Comparison of ENCODE assay signal across 15 cellular contexts in the genomic region with DNA sequence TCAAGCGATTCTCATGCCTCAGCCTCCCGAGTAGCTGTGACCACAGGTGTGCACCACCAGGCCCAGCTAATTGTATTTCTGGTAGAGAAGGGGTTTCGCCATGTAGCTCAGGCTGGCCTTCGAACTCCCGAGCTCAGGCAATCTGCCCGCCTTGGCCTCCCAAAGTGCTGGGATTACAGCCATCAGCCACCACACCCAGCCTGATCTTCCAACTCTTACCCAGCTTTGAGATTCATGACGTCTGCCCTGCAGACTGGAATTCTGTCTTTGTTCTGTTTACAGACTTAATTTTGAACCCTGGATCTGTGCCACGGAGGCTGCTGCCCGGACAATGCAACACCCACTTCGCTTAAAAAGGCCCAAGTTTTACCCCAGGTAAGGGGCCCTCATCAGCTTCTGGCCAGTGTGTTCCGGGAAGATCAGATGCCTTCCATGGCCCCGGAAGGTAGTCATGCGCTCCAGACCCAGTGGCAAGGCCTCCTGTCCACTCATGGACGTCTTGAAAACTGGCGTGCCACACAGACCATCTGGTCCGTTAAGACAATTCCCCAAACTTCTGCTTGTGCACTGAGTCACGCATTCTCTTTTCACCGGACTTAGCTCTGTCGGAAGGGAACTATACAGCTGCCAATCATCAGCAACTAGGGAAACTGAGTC. TPM values are rescaled to one million over a fixed set of nuclear protein-coding genes. Genes with fewer than 3 reads are reported as not detected.
DNase-seq lines count a peak whose midpoint lies in the region; ATAC-seq and TF ChIP-seq lines count a peak whose summit lies in the region.
"Had no signal": no experiment of that assay in that cellular context is flagged by ENCODE, and none has a peak within 500 bp of the region (broad histone marks: within the 10 kb centered on the region; RNA-seq: fewer than 3 reads in every experiment).

No MANE protein-coding gene starts in this region.

- ATAC-seq in HG03159 (IDR thresholded peaks at IDR 0.05; ENCODE audit: unreplicated experiment), result no peak
- ATAC-seq: HCT116, pancreas had no signal

- no peak overlapping the region for H3K9ac ChIP-seq in muscle layer of colon (ENCODE audit: low read length)

- no peak overlapping the region for H3K4me3 ChIP-seq in Peyer's patch
- H3K4me3 ChIP-seq in muscle layer of colon (ENCODE audit: low read depth in 1 of 2, low read length in 2 of 2), result no peak overlapping the region
- no peak overlapping the region for H3K4me3 ChIP-seq in suprapubic skin
- H3K4me3 ChIP-seq: adrenal gland, pancreas had no signal

- TF ChIP-seq CTCF in Peyer's patch (IDR thresholded peaks at IDR 0.05) (no peak), suprapubic skin (IDR thresholded peaks at IDR 0.05) (no peak)

- no peak for TF ChIP-seq EP300 in suprapubic skin (IDR thresholded peaks at IDR 0.05)

- 53% methylated on average over 19 of the region's 19 CpGs for WGBS in suprapubic skin

- H3K9me3 ChIP-seq in Peyer's patch (peaks cover 0 to 4% (median 0%) of the 10 kb centered on the region in 4 donors), muscle layer of colon (ENCODE audit: low read length) (no peaks in the 10 kb centered on the region), suprapubic skin (no peaks in the 10 kb centered on the region)
- H3K9me3 ChIP-seq: adrenal gland, pancreas had no signal

- H3K4me1 ChIP-seq in Peyer's patch, result peaks cover 0 to 7% (median 0%) of the 10 kb centered on the region in 4 donors
- H3K4me1 ChIP-seq in muscle layer of colon (ENCODE audit: insufficient read depth, low read length), result peaks cover 57% of the 10 kb centered on the region
- peaks cover 25% of the 10 kb centered on the region for H3K4me1 ChIP-seq in suprapubic skin
- H3K4me1 ChIP-seq: adrenal gland, pancreas had no signal

- peak overlapping the region in 2 of 4 donors; percentile 0 to 97 for H3K27ac ChIP-seq in Peyer's patch
- H3K27ac ChIP-seq in muscle layer of colon (ENCODE audit: low read depth, low read length), result peak overlapping the region; percentile 90
- H3K27ac ChIP-seq in suprapubic skin, result peak overlapping the region; percentile 19
- H3K27ac ChIP-seq: pancreas had no signal

- H3K27me3 ChIP-seq in Peyer's patch (no peaks in the 10 kb centered on the region), muscle layer of colon (ENCODE audit: control insufficient read depth in 1 of 2, insufficient read depth in 2 of 2, low read length in 2 of 2) (no peaks in the 10 kb centered on the region), suprapubic skin (peaks cover 10% of the 10 kb centered on the region)
- H3K27me3 ChIP-seq: adrenal gland, pancreas had no signal

- DNase-seq in Peyer's patch, result peak in 2 of 3 donors; percentile 10 to 26
- peak; percentile 19 for DNase-seq in ecto neural progenitor cell (ENCODE audit: low spot score)
- DNase-seq in suprapubic skin (ENCODE audit: low spot score in 2 of 2), result peak in 1 of 2 donors; percentile 76
- DNase-seq in amygdala (lab: John Stamatoyannopoulos, UW), result no peak
- no peak for DNase-seq in OCI-M1 (lab: John Stamatoyannopoulos, UW)
- no peak for DNase-seq in activated T-cell treated with anti-CD3 and anti-CD28 coated beads for 4 hours
- DNase-seq: activated CD4-positive, CD25-positive, alpha-beta regulatory T cell treated with anti-CD3 and anti-CD28 coated beads, Interleukin-2, amount 50 U/mL, for 72 hours; CD4-positive, alpha-beta memory T cell; KBM-7; NCI-H446 had no signal

- no peaks in the 10 kb centered on the region for H3K36me3 ChIP-seq in Peyer's patch
- no peaks in the 10 kb centered on the region for H3K36me3 ChIP-seq in muscle layer of colon (ENCODE audit: insufficient read depth, low read length)
- no peaks in the 10 kb centered on the region for H3K36me3 ChIP-seq in suprapubic skin
- H3K36me3 ChIP-seq: adrenal gland, pancreas had no signal

- TF ChIP-seq POLR2A in Peyer's patch (IDR thresholded peaks at IDR 0.05), result no peak
- no peak for TF ChIP-seq POLR2A in suprapubic skin (IDR thresholded peaks at IDR 0.05)

RNA-seq across cellular contexts. Expression of gene PXDN, which starts 5.5 kb away (rescaled TPM):
- total RNA-seq in Peyer's patch (100 to 1,000 TPM in 1 of 4 donors, 10 to 100 TPM in 2, 1 to 10 TPM in 1; 7.5 to 148 (median 21.0) TPM), suprapubic skin (1 to 10 TPM; 7.0 to 9.5 (median 9.4) TPM)
- total RNA-seq: CD4-positive, alpha-beta memory T cell had no signal

Comparison
In these comparisons a context has a peak if more than half of its experiments do, and no peak if none do; other contexts are left out.
1. DNase-seq: peak in Peyer's patch (2 of 3) and ecto neural progenitor cell (single experiment); none in amygdala (0 of 56), OCI-M1 (single experiment) and activated T-cell treated with anti-CD3 and anti-CD28 coated beads for 4 hours (single experiment).